ENCODE assay signal across 8 cellular contexts in genomic region chr4:39977489-39978377, GRCh38. TPM values are rescaled to one million over a fixed set of nuclear protein-coding genes. Genes with fewer than 3 reads are reported as not detected.
DNase-seq lines count a peak whose midpoint lies in the region; ATAC-seq, FAIRE-seq and TF ChIP-seq lines count a peak whose summit lies in the region.

PDS5A (minus strand) TSS chr4:39977911; CDS start chr4:39976577, 1,334 bp downstream.

- peaks cover 0 to 3% (median 1%) of the 10 kb centered on the region in 3 donors for H3K27me3 Mint-ChIP-seq in immature natural killer cell (ENCODE audit: low read depth in 3 of 3)

- 0 to 1% (median 0%) methylated on average over 31 to 117 of the region's 117 CpGs for WGBS in spleen, 5 donors

- peaks cover 0 to 2% (median 0%) of the 10 kb centered on the region in 6 donors for H3K9me3 Mint-ChIP-seq in immature natural killer cell

- H3K27ac Mint-ChIP-seq in immature natural killer cell, result peak within 1 kb of the TSS; percentile 75 to 97 (median 95)

- H3K27ac ChIP-seq in spleen, result peak within 1 kb of the TSS; percentile 88 to 98 (median 96)

- no peak for FAIRE-seq in bronchial epithelial cell (lab: Jason Lieb, UNC)

- CTCF ChIA-PET in AG04449 (lab: Yijun Ruan, JAX), result interaction anchor here (0.6 to 2.8 kb wide), 57 partner anchors 9 to 517 kb away, joined by 3 to 35 read pairs (median 4); partner anchors contain the start of genes N4BP2, UBE2K and UGDH

- TF ChIP-seq CTCF in AG04449 (IDR thresholded peaks at IDR 0.05; ENCODE audit: insufficient read depth, low read length, missing control alignments) (peak; percentile 86), WI38 (IDR thresholded peaks at IDR 0.05; ENCODE audit: low read depth, low read length) (peak; percentile 88), bronchial epithelial cell (IDR thresholded peaks at IDR 0.05; ENCODE audit: insufficient read depth, low read length, severe bottlenecking) (peak; percentile 82), spleen (IDR thresholded peaks at IDR 0.05 in 8 of 11, conservative IDR thresholded peaks at IDR 0.05 in 3 of 11) (peak; percentile 78 to 97 (median 95))

- peak; percentile 65 for ATAC-seq in GM18873 (IDR thresholded peaks at IDR 0.05; ENCODE audit: low FRiP score, unreplicated experiment)
- peak; percentile 77 for ATAC-seq in HG03139 (IDR thresholded peaks at IDR 0.05; ENCODE audit: unreplicated experiment)

- TF ChIP-seq POLR2A in spleen (IDR thresholded peaks at IDR 0.05), result peak in 1 of 3 donors; percentile 52

- H3K4me3 ChIP-seq in AG04449 (ENCODE audit: low read depth, low read length) (peak within 1 kb of the TSS; percentile 80), WI38 (ENCODE audit: low read depth, low read length) (peak within 1 kb of the TSS; percentile 91), bronchial epithelial cell (ENCODE audit: low read depth, low read length) (peak within 1 kb of the TSS; percentile 81), spleen (peak within 1 kb of the TSS; percentile 81 to 97 (median 90))

- intact Hi-C loops in spleen (cut with DNase I; ENCODE audit: low total_unique reads), result loop anchor here (5.0 kb wide), 2 partner anchors 280 to 510 kb away; partner anchors contain the start of gene UBE2K

- no peak for DNase-seq in AG04449 (ENCODE audit: low read depth, low spot score)
- DNase-seq in NCI-H2196 treated with DMSO at 0.1 percent for 48 hours (lab: John Stamatoyannopoulos, UW; ENCODE audit: unreplicated experiment), result peak; percentile 85
- DNase-seq in bronchial epithelial cell (ENCODE audit: low read depth), result peak; percentile 68
- peak; percentile 87 to 91 (median 90) for DNase-seq in immature natural killer cell
- DNase-seq in spleen, result peak; percentile 99

- H3K4me1 ChIP-seq in spleen, result peaks cover 15 to 48% (median 42%) of the 10 kb centered on the region in 6 donors

- POLR2A ChIA-PET in AG04449 (lab: Yijun Ruan, JAX), result no interaction called here

- H3K9me3 ChIP-seq in spleen, result no peaks in the 10 kb centered on the region

- H3K4me1 Mint-ChIP-seq in immature natural killer cell, result peaks cover 31 to 39% of the 10 kb centered on the region in 2 donors

- H3K36me3 ChIP-seq in bronchial epithelial cell (ENCODE audit: control insufficient read depth, insufficient read depth, low read length) (peaks cover 6% of the 10 kb centered on the region), spleen (peaks cover 0 to 34% (median 23%) of the 10 kb centered on the region in 6 donors)

- H3K27me3 ChIP-seq in bronchial epithelial cell (ENCODE audit: control insufficient read depth, insufficient read depth, low read length), result no peaks in the 10 kb centered on the region
- H3K27me3 ChIP-seq in spleen (replicated peaks in 1 of 7), result no peaks in the 10 kb centered on the region

- H3K36me3 Mint-ChIP-seq in immature natural killer cell, result peaks cover 0 to 18% (median 3%) of the 10 kb centered on the region in 3 donors

- peak within 1 kb of the TSS; percentile 88 to 95 (median 92) for H3K4me3 Mint-ChIP-seq in immature natural killer cell

RNA-seq across cellular contexts. Expression of gene PDS5A, which starts in this region (rescaled TPM):
- total RNA-seq in bronchial epithelial cell (50.7 and 51.9 TPM in 2 replicates), spleen (10 to 100 TPM; 63.5 to 90.7 (median 81.2) TPM)
- polyA plus RNA-seq in immature natural killer cell (10 to 100 TPM; 21.6 to 43.2 (median 23.7) TPM), spleen (10 to 100 TPM; 17.9 to 21.5 (median 20.4) TPM)
